Comparison of ENCODE assay signal across 20 cellular contexts in the genomic region with DNA sequence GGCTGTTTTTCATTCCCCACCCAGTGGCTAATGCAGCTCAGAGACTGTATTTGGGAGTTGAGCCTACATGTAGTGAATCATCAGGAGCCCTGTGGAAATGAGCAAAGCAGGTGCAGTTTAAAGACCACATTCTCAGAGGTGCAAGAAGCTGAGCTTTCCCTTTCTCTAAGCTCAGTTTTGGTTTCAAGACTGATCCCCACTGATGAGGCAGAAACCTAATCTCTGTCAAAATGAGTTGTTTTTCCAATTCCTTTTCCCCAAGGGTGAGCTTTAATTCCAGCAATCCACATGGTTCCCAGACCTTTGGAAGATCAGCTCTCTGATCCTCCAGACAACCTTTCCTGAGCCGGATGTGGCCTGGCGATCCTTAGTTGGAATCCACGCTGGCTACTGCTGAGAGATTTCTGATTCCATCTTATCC.
DNase-seq lines count a peak whose midpoint lies in the region; ATAC-seq, FAIRE-seq and TF ChIP-seq lines count a peak whose summit lies in the region.
"Had no signal": no experiment of that assay in that cellular context is flagged by ENCODE, and none has a peak within 500 bp of the region (broad histone marks: within the 10 kb centered on the region; RNA-seq: fewer than 3 reads in every experiment).

No MANE protein-coding gene starts in this region.

- TF ChIP-seq CTCF in RWPE2 (IDR thresholded peaks at IDR 0.05; ENCODE audit: poor library complexity, severe bottlenecking) = no peak

- FAIRE-seq in GM12892 (lab: Jason Lieb, UNC) (peak; percentile 62), GM19239 (lab: Jason Lieb, UNC) (peak; percentile 52)

- no peaks in the 10 kb centered on the region for H3K36me3 ChIP-seq in RWPE2 (ENCODE audit: low read depth)
- H3K36me3 ChIP-seq: vagina had no signal

- no peaks in the 10 kb centered on the region for H3K9me3 ChIP-seq in RWPE2 (ENCODE audit: severe bottlenecking)
- H3K9me3 ChIP-seq: psoas muscle, vagina had no signal

- no peaks in the 10 kb centered on the region for H3K4me1 ChIP-seq in RWPE2 (ENCODE audit: insufficient read depth, poor library complexity, severe bottlenecking)
- H3K4me1 ChIP-seq: psoas muscle, vagina had no signal

- H3K4me1 Mint-ChIP-seq in stimulated activated effector memory CD8-positive, alpha-beta T cell treated with anti-CD3 and anti-CD28 coated beads, Interleukin-12 subunit alpha, Interleukin-12 subunit beta, amount 100 ng/mL, for 72 hours = peaks cover 7% of the 10 kb centered on the region

- H3K27me3 ChIP-seq in RWPE2 (ENCODE audit: insufficient read depth, poor library complexity, severe bottlenecking) = peaks cover 34% of the 10 kb centered on the region
- H3K27me3 ChIP-seq: vagina had no signal

- DNase-seq in GM12892 (ENCODE audit: insufficient read length) (no peak), GM19239 (ENCODE audit: insufficient read length, low spot score) (no peak), RWPE2 (ENCODE audit: low spot score) (no peak), midbrain (lab: John Stamatoyannopoulos, UW) (no peak), nucleus accumbens (lab: John Stamatoyannopoulos, UW) (no peak), DMS 273 (lab: John Stamatoyannopoulos, UW; ENCODE audit: unreplicated experiment) (no peak)
- no peak for DNase-seq in stimulated activated effector memory CD8-positive, alpha-beta T cell treated with anti-CD3 and anti-CD28 coated beads, Interleukin-12 subunit alpha, Interleukin-12 subunit beta, amount 100 ng/mL, for 72 hours (ENCODE audit: low spot score in 2 of 2)
- DNase-seq: activated CD4-positive, alpha-beta T cell treated with anti-CD3 and anti-CD28 coated beads for 1 hour; activated naive CD4-positive, alpha-beta T cell treated with anti-CD3 and anti-CD28 coated beads, Interleukin-2, amount 50 U/mL, for 16 hours; GDM1; naive thymus-derived CD4-positive, alpha-beta T cell; NCI-H2081; NCI-H524 treated with DMSO at 0.1 percent for 48 hours; psoas muscle; stimulated activated CD4-positive, alpha-beta T cell treated with anti-CD3 and anti-CD28 coated beads, Interleukin-12 subunit alpha, Interleukin-12 subunit beta, amount 100 ng/mL, for 4 hours had no signal

- no peak overlapping the region for H3K27ac ChIP-seq in RWPE2 (ENCODE audit: poor library complexity, severe bottlenecking)
- H3K27ac ChIP-seq: coronary artery, psoas muscle, vagina had no signal

- no peak overlapping the region for H3K27ac Mint-ChIP-seq in stimulated activated effector memory CD8-positive, alpha-beta T cell treated with anti-CD3 and anti-CD28 coated beads, Interleukin-12 subunit alpha, Interleukin-12 subunit beta, amount 100 ng/mL, for 72 hours
- H3K27ac Mint-ChIP-seq: naive thymus-derived CD4-positive, alpha-beta T cell; T-helper 1 cell treated with Interleukin-12 subunit alpha and Interleukin-12 subunit beta and Interleukin-4 antibody, amounts not matched to agents 30 μg/mL and 1 μg/mL, for 36 hours had no signal

- H3K9me3 Mint-ChIP-seq in stimulated activated effector memory CD8-positive, alpha-beta T cell treated with anti-CD3 and anti-CD28 coated beads, Interleukin-12 subunit alpha, Interleukin-12 subunit beta, amount 100 ng/mL, for 72 hours = no peaks in the 10 kb centered on the region
- H3K9me3 Mint-ChIP-seq: naive thymus-derived CD4-positive, alpha-beta T cell; T-helper 1 cell treated with Interleukin-12 subunit alpha and Interleukin-12 subunit beta and Interleukin-4 antibody, amounts not matched to agents 30 μg/mL and 1 μg/mL, for 36 hours had no signal

- no peak for TF ChIP-seq POLR2A in GM12892 (IDR thresholded peaks at IDR 0.05; ENCODE audit: low read depth, low read length)

- H3K4me3 Mint-ChIP-seq in stimulated activated effector memory CD8-positive, alpha-beta T cell treated with anti-CD3 and anti-CD28 coated beads, Interleukin-12 subunit alpha, Interleukin-12 subunit beta, amount 100 ng/mL, for 72 hours = no peak overlapping the region
- H3K4me3 Mint-ChIP-seq: naive thymus-derived CD4-positive, alpha-beta T cell; T-helper 1 cell treated with Interleukin-12 subunit alpha and Interleukin-12 subunit beta and Interleukin-4 antibody, amounts not matched to agents 30 μg/mL and 1 μg/mL, for 36 hours had no signal

- ATAC-seq in HG02884 (IDR thresholded peaks at IDR 0.05; ENCODE audit: unreplicated experiment) = peak; percentile 57
- 0 out of 3 replicates have a peak, but pooled peaks have one; percentile 27 for ATAC-seq in RWPE2 (ENCODE audit: low read depth)
- no peak for ATAC-seq in stimulated activated effector memory CD8-positive, alpha-beta T cell treated with anti-CD3 and anti-CD28 coated beads, Interleukin-12 subunit alpha, Interleukin-12 subunit beta, amount 100 ng/mL, for 72 hours
- ATAC-seq: naive thymus-derived CD4-positive, alpha-beta T cell had no signal

- H3K4me3 ChIP-seq in RWPE2 (ENCODE audit: severe bottlenecking) = no peak overlapping the region
- H3K4me3 ChIP-seq: coronary artery, lung, psoas muscle, vagina had no signal

- H3K36me3 Mint-ChIP-seq in stimulated activated effector memory CD8-positive, alpha-beta T cell treated with anti-CD3 and anti-CD28 coated beads, Interleukin-12 subunit alpha, Interleukin-12 subunit beta, amount 100 ng/mL, for 72 hours = no peaks in the 10 kb centered on the region
- H3K36me3 Mint-ChIP-seq: naive thymus-derived CD4-positive, alpha-beta T cell had no signal
